11 cellular contexts compared by ENCODE assay signal in the genomic region with DNA sequence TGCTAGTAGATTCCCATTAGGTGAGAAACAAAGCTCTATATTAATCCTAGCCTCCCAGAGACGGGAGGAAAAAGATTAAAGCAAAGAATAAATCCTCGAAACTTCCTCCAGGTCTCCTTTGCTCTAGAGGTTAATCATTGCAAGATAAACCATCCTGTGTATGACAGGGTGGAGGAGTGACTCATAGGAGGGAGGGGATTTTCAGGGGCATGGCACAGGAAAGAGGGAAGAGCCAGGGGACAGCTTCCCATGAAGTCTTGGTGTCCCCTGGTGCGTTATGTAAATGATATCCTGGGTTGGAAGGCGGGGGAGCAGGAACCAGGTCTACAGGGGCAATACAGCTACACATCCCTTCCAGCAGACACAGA. TPM values are rescaled to one million over a fixed set of nuclear protein-coding genes. Genes with fewer than 3 reads are reported as not detected.
DNase-seq lines count a peak whose midpoint lies in the region; ATAC-seq and TF ChIP-seq lines count a peak whose summit lies in the region.
"Had no signal": no experiment of that assay in that cellular context is flagged by ENCODE, and none has a peak within 500 bp of the region (broad histone marks: within the 10 kb centered on the region; RNA-seq: fewer than 3 reads in every experiment).

No MANE protein-coding gene starts in this region.

- H3K4me1 ChIP-seq in lung (ENCODE audit: control insufficient read depth in 2 of 2, insufficient read depth in 2 of 2, low read length in 2 of 2): peaks cover 0 to 6% of the 10 kb centered on the region in 2 donors

- peaks cover 28% of the 10 kb centered on the region for H3K4me1 Mint-ChIP-seq in CD4-positive, alpha-beta T cell (ENCODE audit: low read depth)

- intact Hi-C loops in CD4-positive, alpha-beta T cell (cut with DNase I, micrococcal nuclease): no loop called here

- H3K27me3 ChIP-seq in lung (ENCODE audit: control insufficient read depth, insufficient read depth): no peaks in the 10 kb centered on the region
- H3K27me3 ChIP-seq in CD4-positive, alpha-beta T cell (ENCODE audit: control insufficient read depth, insufficient read depth, low read length): no peaks in the 10 kb centered on the region

- CTCF ChIA-PET in CD4-positive, alpha-beta T cell (lab: Charles Lee): no interaction called here

- POLR2A ChIA-PET in CD4-positive, alpha-beta T cell (lab: Charles Lee): no interaction called here

- H3K9me3 Mint-ChIP-seq in CD4-positive, alpha-beta T cell: no peaks in the 10 kb centered on the region

- peaks cover 9% of the 10 kb centered on the region for H3K36me3 Mint-ChIP-seq in CD4-positive, alpha-beta T cell (ENCODE audit: low read depth)

- no peak overlapping the region for H3K4me3 Mint-ChIP-seq in CD4-positive, alpha-beta T cell
- H3K4me3 Mint-ChIP-seq: activated CD4-positive, alpha-beta memory T cell treated with anti-CD3 and anti-CD28 coated beads, Interleukin-2, amount 10 ng/mL, durations not matched to agents 7 days and 5 days had no signal

- peaks cover 7% of the 10 kb centered on the region for H3K27me3 Mint-ChIP-seq in CD4-positive, alpha-beta T cell
- H3K27me3 Mint-ChIP-seq: activated CD4-positive, alpha-beta memory T cell treated with anti-CD3 and anti-CD28 coated beads, Interleukin-2, amount 10 ng/mL, durations not matched to agents 7 days and 5 days had no signal

- peak; percentile 87 for DNase-seq in A172 (ENCODE audit: low spot score)
- peak; percentile 78 for DNase-seq in HuH-7 (ENCODE audit: low spot score)
- peak; percentile 13 for DNase-seq in choroid plexus epithelial cell (ENCODE audit: low read depth)
- no peak for DNase-seq in lung (ENCODE audit: low spot score)
- no peak for DNase-seq in DMS 273 treated with DMSO at 0.1 percent for 48 hours (lab: John Stamatoyannopoulos, UW)
- no peak for DNase-seq in CD4-positive, alpha-beta T cell
- DNase-seq in NCI-H2171 (lab: John Stamatoyannopoulos, UW): no peak
- DNase-seq: activated CD4-positive, alpha-beta memory T cell treated with anti-CD3 and anti-CD28 coated beads, Interleukin-2, amount 10 ng/mL, durations not matched to agents 7 days and 5 days; KBM-7; left cardiac atrium had no signal

- TF ChIP-seq CTCF in choroid plexus epithelial cell (conservative IDR thresholded peaks at IDR 0.05; ENCODE audit: low read depth, low read length): no peak
- no peak for TF ChIP-seq CTCF in lung (IDR thresholded peaks at IDR 0.05; ENCODE audit: control extremely low read depth, extremely low read depth)
- no peak for TF ChIP-seq CTCF in CD4-positive, alpha-beta T cell (IDR thresholded peaks at IDR 0.05)

- H3K9me3 ChIP-seq in lung (ENCODE audit: control insufficient read depth in 2 of 2, insufficient read depth in 1 of 2, low read length in 1 of 2): peaks cover 3 to 4% of the 10 kb centered on the region in 2 donors
- no peaks in the 10 kb centered on the region for H3K9me3 ChIP-seq in CD4-positive, alpha-beta T cell (ENCODE audit: control insufficient read depth, low read length)

- H3K27ac ChIP-seq in lung (ENCODE audit: low read depth in 1 of 2, low read length in 1 of 2): peak overlapping the region in 1 of 2 donors; percentile 40
- H3K27ac ChIP-seq in CD4-positive, alpha-beta T cell (ENCODE audit: low read depth, low read length): no peak overlapping the region

- peak; percentile 81 for ATAC-seq in lung (ENCODE audit: insufficient read depth, low FRiP score)
- ATAC-seq in CD4-positive, alpha-beta T cell (ENCODE audit: poor library complexity): no peak
- no peak for ATAC-seq in GM19035 (IDR thresholded peaks at IDR 0.05; ENCODE audit: unreplicated experiment)

- H3K27ac Mint-ChIP-seq in CD4-positive, alpha-beta T cell: no peak overlapping the region
- H3K27ac Mint-ChIP-seq: activated CD4-positive, alpha-beta memory T cell treated with anti-CD3 and anti-CD28 coated beads, Interleukin-2, amount 10 ng/mL, durations not matched to agents 7 days and 5 days had no signal

- H3K4me3 ChIP-seq in choroid plexus epithelial cell (ENCODE audit: low read depth, low read length) (no peak overlapping the region), lung (peak overlapping the region; percentile 39)

- 48 to 64% methylated on average over 4 of the region's 4 CpGs for WGBS in lung, 2 donors

- no peaks in the 10 kb centered on the region for H3K36me3 ChIP-seq in lung (ENCODE audit: control insufficient read depth in 2 of 2, insufficient read depth in 2 of 2, low read length in 2 of 2)

RNA-seq across cellular contexts. Expression of a gene that starts 0.8 kb away (rescaled TPM):
- total RNA-seq in A172 (2014; rRNA removed; shearing (Covaris generic)): 1.9 and 3.8 TPM in 2 replicates
- total RNA-seq in lung: 10 to 100 TPM; 11.0 to 26.3 TPM
- 10 to 100 TPM in 1 of 2 donors, 1 to 10 TPM in 1; 2.2 to 10.8 TPM for polyA plus RNA-seq in lung
- not detected for total RNA-seq in CD4-positive, alpha-beta T cell
- total RNA-seq: activated CD4-positive, alpha-beta memory T cell treated with anti-CD3 and anti-CD28 coated beads, Interleukin-2, amount 10 ng/mL, durations not matched to agents 7 days and 5 days had no signal

RNA-seq across cellular contexts. Expression of a gene that starts 56.0 kb away (rescaled TPM):
- total RNA-seq in A172 (2014; rRNA removed; shearing (Covaris generic)): not detected in 2 replicates
- under 1 TPM; 0.64 to 0.71 TPM for total RNA-seq in lung
- under 1 TPM; 0.19 to 0.24 TPM for polyA plus RNA-seq in lung
- total RNA-seq in CD4-positive, alpha-beta T cell: not detected
- total RNA-seq: activated CD4-positive, alpha-beta memory T cell treated with anti-CD3 and anti-CD28 coated beads, Interleukin-2, amount 10 ng/mL, durations not matched to agents 7 days and 5 days; left cardiac atrium had no signal

Comparison
In these comparisons a context has a peak if more than half of its experiments do, and no peak if none do; other contexts are left out.
1. DNase-seq: peak in A172 (single experiment), HuH-7 (single experiment) and choroid plexus epithelial cell (single experiment); none in lung (single experiment), DMS 273 treated with DMSO at 0.1 percent for 48 hours (single experiment), CD4-positive, alpha-beta T cell (0 of 10) and NCI-H2171 (single experiment).